12 cellular contexts compared by ENCODE assay signal in the genomic region with DNA sequence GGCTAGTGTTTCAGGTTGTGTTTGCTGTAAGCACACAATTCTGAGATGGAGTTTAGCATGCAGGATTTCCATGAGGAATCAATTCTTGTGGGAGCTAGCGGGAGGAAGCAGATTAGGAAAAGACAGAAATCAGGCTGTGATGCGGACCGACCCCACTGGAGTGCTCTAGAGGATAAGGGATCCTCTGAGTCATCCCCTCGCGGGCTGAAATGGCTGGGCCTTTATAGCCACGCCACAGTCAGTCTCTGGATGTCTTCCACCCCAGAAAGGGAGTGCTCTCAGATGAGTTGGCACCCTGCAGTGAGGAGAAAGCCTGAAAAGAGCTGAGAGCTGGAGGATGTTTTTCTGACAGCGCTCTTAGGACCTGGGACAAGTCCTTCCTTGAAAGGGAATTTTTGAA.
DNase-seq lines count a peak whose midpoint lies in the region; ATAC-seq and TF ChIP-seq lines count a peak whose summit lies in the region.
"Had no signal": no experiment of that assay in that cellular context is flagged by ENCODE, and none has a peak within 500 bp of the region (broad histone marks: within the 10 kb centered on the region; RNA-seq: fewer than 3 reads in every experiment).

No MANE protein-coding gene starts in this region.

- no peak for ATAC-seq in stimulated activated naive CD8-positive, alpha-beta T cell treated with anti-CD3 and anti-CD28 coated beads, Interleukin-15, Interleukin-2, amounts not matched to agents 100 U/mL and 50 U/mL, for 24 hours

- no peak overlapping the region for H3K4me3 Mint-ChIP-seq in nephron progenitor cell

- H3K27ac Mint-ChIP-seq in nephron progenitor cell = no peak overlapping the region

- TF ChIP-seq CTCF in fibroblast of pulmonary artery (IDR thresholded peaks at IDR 0.05; ENCODE audit: low read length, missing control alignments) (peak; percentile 11), nephron progenitor cell (IDR thresholded peaks at IDR 0.05) (no peak)

- no peak overlapping the region for H3K4me3 ChIP-seq in fibroblast of pulmonary artery (replicated peaks; ENCODE audit: low read depth, low read length)

- H3K9me3 Mint-ChIP-seq in nephron progenitor cell = no peaks in the 10 kb centered on the region

- H3K4me1 Mint-ChIP-seq in nephron progenitor cell = peaks cover 27% of the 10 kb centered on the region

- no peaks in the 10 kb centered on the region for H3K27me3 Mint-ChIP-seq in nephron progenitor cell (ENCODE audit: low read depth, poor library complexity)

- H3K36me3 Mint-ChIP-seq in nephron progenitor cell (ENCODE audit: low read depth) = peaks cover 19% of the 10 kb centered on the region

- DNase-seq in EH (ENCODE audit: low read depth) (peak; percentile 85), NCI-H446 treated with DMSO at 0.1 percent for 48 hours (lab: John Stamatoyannopoulos, UW) (peak; percentile 36), fibroblast of pulmonary artery (ENCODE audit: low read depth) (peak; percentile 57), nephron progenitor cell (peak; percentile 2), CD1c-positive myeloid dendritic cell (ENCODE audit: extremely low spot score) (no peak), putamen (ENCODE audit: low spot score) (no peak), UCSD-AML1 (lab: John Stamatoyannopoulos, UW; ENCODE audit: unreplicated experiment) (no peak)
- DNase-seq in stimulated activated naive CD8-positive, alpha-beta T cell treated with anti-CD3 and anti-CD28 coated beads, Interleukin-15, Interleukin-2, amounts not matched to agents 100 U/mL and 50 U/mL, for 24 hours = no peak
- DNase-seq: activated CD8-positive, alpha-beta memory T cell treated with anti-CD3 and anti-CD28 coated beads, Interleukin-2, amount 50 U/mL, for 48 hours; Caco-2; NCI-H69; stimulated activated CD4-positive, alpha-beta T cell treated with anti-CD3 and anti-CD28 coated beads, Interleukin-4, amount 100 ng/mL, for 24 hours had no signal

Comparison
In these comparisons a context has a peak if more than half of its experiments do, and no peak if none do; other contexts are left out.
1. DNase-seq: peak in EH (single experiment), NCI-H446 treated with DMSO at 0.1 percent for 48 hours (single experiment), fibroblast of pulmonary artery (single experiment) and nephron progenitor cell (single experiment); none in CD1c-positive myeloid dendritic cell (single experiment), stimulated activated naive CD8-positive, alpha-beta T cell treated with anti-CD3 and anti-CD28 coated beads, Interleukin-15, Interleukin-2, amounts not matched to agents 100 U/mL and 50 U/mL, for 24 hours (single experiment), putamen (single experiment) and UCSD-AML1 (single experiment).